30 cellular contexts compared by ENCODE assay signal in the genomic region with DNA sequence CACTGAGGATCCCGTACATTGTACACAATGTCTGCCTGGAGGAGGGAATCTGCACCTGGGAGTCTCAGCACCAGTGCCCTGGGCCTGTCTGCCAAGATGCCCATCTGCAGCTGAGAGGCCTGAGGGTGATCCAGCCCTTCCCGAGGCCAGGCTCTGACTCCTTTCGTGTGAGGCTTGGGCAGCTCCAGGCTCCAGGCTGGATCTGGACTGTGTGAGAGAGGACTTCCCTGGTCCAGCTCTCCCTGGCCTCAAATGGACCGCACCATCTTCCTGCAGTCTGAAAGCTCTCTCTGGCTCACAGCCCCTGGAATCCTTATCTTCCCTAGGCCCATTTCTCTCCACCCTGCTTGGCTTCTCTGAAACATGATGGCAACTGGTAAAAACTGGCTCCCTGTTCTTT.
"Had no signal": no experiment of that assay in that cellular context is flagged by ENCODE, and none has a peak within 500 bp of the region (broad histone marks: within the 10 kb centered on the region; RNA-seq: fewer than 3 reads in every experiment).

No MANE protein-coding gene starts in this region.

- H3K4me2 ChIP-seq: neural progenitor cell had no signal

- ATAC-seq: left colon; left lung; lower lobe of right lung; natural killer cell; sciatic nerve; stimulated activated naive B cell treated with anti-CD40 and anti-IgM and Interleukin-4, amounts not matched to agents 10 μg/mL and 1 μg/mL and 100 μg/mL, for 72 hours; upper lobe of right lung had no signal

- H3K4me3 Mint-ChIP-seq: immature natural killer cell; mesothelial cell of epicardium; natural killer cell; nephron progenitor cell; neural progenitor cell; stimulated activated naive B cell treated with anti-CD40 and anti-IgM and Interleukin-4, amounts not matched to agents 10 μg/mL and 1 μg/mL and 100 μg/mL, for 72 hours; stimulated activated naive CD8-positive, alpha-beta T cell treated with anti-CD3 and anti-CD28 coated beads, Interleukin-15, Interleukin-2, amounts not matched to agents 100 ng/mL and 50 ng/mL, for 24 hours had no signal

- H3K27me3 Mint-ChIP-seq: stimulated activated naive CD8-positive, alpha-beta T cell treated with anti-CD3 and anti-CD28 coated beads, Interleukin-15, Interleukin-2, amounts not matched to agents 100 ng/mL and 50 ng/mL, for 24 hours had no signal

- H3K4me1 Mint-ChIP-seq: immature natural killer cell; naive B cell; natural killer cell; nephron progenitor cell; neural progenitor cell; stimulated activated naive B cell treated with anti-CD40 and anti-IgM and Interleukin-4, amounts not matched to agents 10 μg/mL and 1 μg/mL and 100 μg/mL, for 72 hours had no signal

- H3K27me3 ChIP-seq: left lung, neural progenitor cell, ovary, tibial artery, upper lobe of right lung had no signal

- H3K4me3 ChIP-seq: left lung, lower lobe of right lung, neural progenitor cell, ovary, skin epidermis, suprapubic skin, thoracic aorta, tibial artery, upper lobe of right lung had no signal

- H3K9me3 ChIP-seq: left lung, lower lobe of right lung, neutrophil, ovary, suprapubic skin, thoracic aorta, tibial artery, upper lobe of right lung had no signal

- H3K4me1 ChIP-seq: left lung, lower lobe of right lung, neural progenitor cell, upper lobe of right lung had no signal

- DNase-seq: hippocampal formation; immature natural killer cell; kidney; left colon; left lung; lower lobe of right lung; mammary epithelial cell; naive B cell; natural killer cell; nephron progenitor cell; occipital lobe; ovary; right cardiac atrium; stimulated activated CD4-positive, alpha-beta T cell treated with anti-CD3 and anti-CD28 coated beads, Interleukin-12 subunit alpha, Interleukin-12 subunit beta, amount 100 ng/mL, for 4 hours; stimulated activated CD4-positive, alpha-beta T cell treated with anti-CD3 and anti-CD28 coated beads, Interleukin-15, amount 100 ng/mL, for 24 hours; stimulated activated CD4-positive, alpha-beta T cell treated with anti-CD3 and anti-CD28 coated beads, Interleukin-2, amount 100 ng/mL, for 24 hours; stimulated activated CD4-positive, alpha-beta T cell treated with anti-CD3 and anti-CD28 coated beads, Interleukin-4, amount 100 ng/mL, for 1 hour; stimulated activated naive B cell treated with anti-CD40 and anti-IgM and Interleukin-4, amounts not matched to agents 10 μg/mL and 1 μg/mL and 100 μg/mL, for 72 hours; tibial artery; trophoblast cell; upper lobe of right lung had no signal

- H2AFZ ChIP-seq: neural progenitor cell had no signal

- H3K36me3 Mint-ChIP-seq: immature natural killer cell; mesothelial cell of epicardium; naive B cell; natural killer cell; neural progenitor cell; stimulated activated naive B cell treated with anti-CD40 and anti-IgM and Interleukin-4, amounts not matched to agents 10 μg/mL and 1 μg/mL and 100 μg/mL, for 72 hours had no signal

- H3K27ac ChIP-seq: left lung, lower lobe of right lung, neural progenitor cell, neutrophil, ovary, skin epidermis, suprapubic skin, thoracic aorta, tibial artery, upper lobe of right lung had no signal

- H3K36me3 ChIP-seq: left lung, lower lobe of right lung, neural progenitor cell, neutrophil, ovary, suprapubic skin, thoracic aorta, tibial artery, upper lobe of right lung had no signal

- H3K27ac Mint-ChIP-seq: immature natural killer cell; mesothelial cell of epicardium; naive B cell; natural killer cell; nephron progenitor cell; neural progenitor cell; progenitor cell of endocrine pancreas; stimulated activated naive B cell treated with anti-CD40 and anti-IgM and Interleukin-4, amounts not matched to agents 10 μg/mL and 1 μg/mL and 100 μg/mL, for 72 hours; stimulated activated naive CD8-positive, alpha-beta T cell treated with anti-CD3 and anti-CD28 coated beads, Interleukin-15, Interleukin-2, amounts not matched to agents 100 ng/mL and 50 ng/mL, for 24 hours had no signal

- H3K9me3 Mint-ChIP-seq: immature natural killer cell; mesothelial cell of epicardium; neural progenitor cell; stimulated activated naive CD8-positive, alpha-beta T cell treated with anti-CD3 and anti-CD28 coated beads, Interleukin-15, Interleukin-2, amounts not matched to agents 100 ng/mL and 50 ng/mL, for 24 hours had no signal
